22 cellular contexts compared by ENCODE assay signal in genomic region chr17:63688396-63689020, GRCh38. TPM values are rescaled to one million over a fixed set of nuclear protein-coding genes. Genes with fewer than 3 reads are reported as not detected.
DNase-seq lines count a peak whose midpoint lies in the region; ATAC-seq and TF ChIP-seq lines count a peak whose summit lies in the region.
"Had no signal": no experiment of that assay in that cellular context is flagged by ENCODE, and none has a peak within 500 bp of the region (broad histone marks: within the 10 kb centered on the region; RNA-seq: fewer than 3 reads in every experiment).

No MANE protein-coding gene starts in this region.

- TF ChIP-seq CTCF in GM20000 (IDR thresholded peaks at IDR 0.05; ENCODE audit: extremely low read depth, missing control alignments) = no peak

- ATAC-seq in memory B cell (ENCODE audit: low read depth) = no peak
- no peak for ATAC-seq in naive thymus-derived CD4-positive, alpha-beta T cell
- ATAC-seq in GM18867 (IDR thresholded peaks at IDR 0.05; ENCODE audit: unreplicated experiment) = no peak
- ATAC-seq: body of pancreas; CD8-positive, alpha-beta T cell had no signal

- H3K36me3 Mint-ChIP-seq in activated naive CD8-positive, alpha-beta T cell = no peaks in the 10 kb centered on the region
- peaks cover 6% of the 10 kb centered on the region for H3K36me3 Mint-ChIP-seq in activated naive CD8-positive, alpha-beta T cell treated with anti-CD3 and anti-CD28 coated beads for 36 hours
- peaks cover 20% of the 10 kb centered on the region for H3K36me3 Mint-ChIP-seq in memory B cell
- peaks cover 3 to 42% (median 18%) of the 10 kb centered on the region in 5 donors for H3K36me3 Mint-ChIP-seq in naive thymus-derived CD4-positive, alpha-beta T cell

- no peak for DNase-seq in activated naive CD8-positive, alpha-beta T cell treated with anti-CD3 and anti-CD28 coated beads for 36 hours
- peak; percentile 45 for DNase-seq in GM20000 (ENCODE audit: low spot score)
- no peak for DNase-seq in memory B cell (ENCODE audit: low spot score in 2 of 2)
- no peak for DNase-seq in naive thymus-derived CD4-positive, alpha-beta T cell
- DNase-seq in HPDE6-E6E7 (ENCODE audit: extremely low spot score) = no peak
- DNase-seq: activated CD4-positive, alpha-beta T cell treated with anti-CD3 and anti-CD28 coated beads, Interleukin-2, amount 10 ng/mL, durations not matched to agents 24 days and 14 days; activated CD8-positive, alpha-beta memory T cell treated with anti-CD3 and anti-CD28 coated beads, Interleukin-2, amount 50 U/mL, for 4 hours; body of pancreas; CD8-positive, alpha-beta T cell; DMS153; erythroblast; foreskin fibroblast; immature natural killer cell; IMR-90; left ventricle myocardium inferior; NCI-H2081 treated with DMSO at 0.1 percent for 48 hours; NCI-H82; OCI-M1 had no signal

- peaks cover 17% of the 10 kb centered on the region for H3K4me1 Mint-ChIP-seq in activated naive CD8-positive, alpha-beta T cell (ENCODE audit: low read depth)
- H3K4me1 Mint-ChIP-seq in activated naive CD8-positive, alpha-beta T cell treated with anti-CD3 and anti-CD28 coated beads for 36 hours = peaks cover 23% of the 10 kb centered on the region
- peaks cover 5% of the 10 kb centered on the region for H3K4me1 Mint-ChIP-seq in memory B cell
- H3K4me1 Mint-ChIP-seq in naive thymus-derived CD4-positive, alpha-beta T cell = peaks cover 3 to 21% (median 17%) of the 10 kb centered on the region in 7 donors

- H3K27me3 Mint-ChIP-seq in activated naive CD8-positive, alpha-beta T cell = no peaks in the 10 kb centered on the region
- no peaks in the 10 kb centered on the region for H3K27me3 Mint-ChIP-seq in activated naive CD8-positive, alpha-beta T cell treated with anti-CD3 and anti-CD28 coated beads for 36 hours
- H3K27me3 Mint-ChIP-seq in memory B cell = no peaks in the 10 kb centered on the region
- no peaks in the 10 kb centered on the region for H3K27me3 Mint-ChIP-seq in naive thymus-derived CD4-positive, alpha-beta T cell
- H3K27me3 Mint-ChIP-seq: activated CD4-positive, alpha-beta T cell treated with anti-CD3 and anti-CD28 coated beads, Interleukin-2, amount 10 ng/mL, durations not matched to agents 24 days and 14 days had no signal

- H3K4me3 ChIP-seq in naive thymus-derived CD4-positive, alpha-beta T cell (ENCODE audit: low read length) = no peak overlapping the region
- H3K4me3 ChIP-seq: body of pancreas, left ventricle myocardium inferior, prostate gland, thoracic aorta had no signal

- peaks cover 3 to 71% (median 18%) of the 10 kb centered on the region in 3 experiments for H3K36me3 ChIP-seq in naive thymus-derived CD4-positive, alpha-beta T cell (ENCODE audit: control insufficient read depth in 2 of 3, insufficient read depth in 3 of 3, low read length in 3 of 3)

- intact Hi-C loops in naive thymus-derived CD4-positive, alpha-beta T cell (cut with micrococcal nuclease) = no loop called here

- no peaks in the 10 kb centered on the region for H3K9me3 ChIP-seq in naive thymus-derived CD4-positive, alpha-beta T cell (ENCODE audit: control insufficient read depth in 2 of 3, low read length in 3 of 3)
- H3K9me3 ChIP-seq: body of pancreas, left ventricle myocardium inferior, prostate gland, thoracic aorta had no signal

- H3K27ac ChIP-seq in naive thymus-derived CD4-positive, alpha-beta T cell (ENCODE audit: low read depth, low read length) = no peak overlapping the region
- H3K27ac ChIP-seq: body of pancreas, left ventricle myocardium inferior, prostate gland, thoracic aorta had no signal

- CTCF ChIA-PET in naive thymus-derived CD4-positive, alpha-beta T cell (lab: Charles Lee) = no interaction called here

- H3K4me1 ChIP-seq in naive thymus-derived CD4-positive, alpha-beta T cell (ENCODE audit: control insufficient read depth in 2 of 2, insufficient read depth in 2 of 2, low read length in 2 of 2) = peaks cover 0 to 1% of the 10 kb centered on the region in 2 donors
- H3K4me1 ChIP-seq: body of pancreas had no signal

- no peaks in the 10 kb centered on the region for H3K27me3 ChIP-seq in naive thymus-derived CD4-positive, alpha-beta T cell (ENCODE audit: control insufficient read depth in 2 of 2, insufficient read depth in 2 of 2, low read length in 2 of 2)
- H3K27me3 ChIP-seq: body of pancreas had no signal

- H3K27ac Mint-ChIP-seq in activated naive CD8-positive, alpha-beta T cell = peak overlapping the region; percentile 34
- no peak overlapping the region for H3K27ac Mint-ChIP-seq in activated naive CD8-positive, alpha-beta T cell treated with anti-CD3 and anti-CD28 coated beads for 36 hours
- H3K27ac Mint-ChIP-seq in memory B cell = peak overlapping the region; percentile 80
- H3K27ac Mint-ChIP-seq in naive thymus-derived CD4-positive, alpha-beta T cell = peak overlapping the region in 3 of 9 donors; percentile 10 to 28 (median 24)
- H3K27ac Mint-ChIP-seq: activated CD4-positive, alpha-beta T cell treated with anti-CD3 and anti-CD28 coated beads, Interleukin-2, amount 10 ng/mL, durations not matched to agents 24 days and 14 days had no signal

- H3K9me3 Mint-ChIP-seq in activated naive CD8-positive, alpha-beta T cell (ENCODE audit: low read depth) = no peaks in the 10 kb centered on the region
- H3K9me3 Mint-ChIP-seq in activated naive CD8-positive, alpha-beta T cell treated with anti-CD3 and anti-CD28 coated beads for 36 hours = no peaks in the 10 kb centered on the region
- H3K9me3 Mint-ChIP-seq in memory B cell = no peaks in the 10 kb centered on the region
- H3K9me3 Mint-ChIP-seq in naive thymus-derived CD4-positive, alpha-beta T cell = peaks cover 0 to 3% (median 0%) of the 10 kb centered on the region in 11 donors
- H3K9me3 Mint-ChIP-seq: activated CD4-positive, alpha-beta T cell treated with anti-CD3 and anti-CD28 coated beads, Interleukin-2, amount 10 ng/mL, durations not matched to agents 24 days and 14 days; CD8-positive, alpha-beta T cell; immature natural killer cell had no signal

- POLR2A ChIA-PET in naive thymus-derived CD4-positive, alpha-beta T cell (lab: Charles Lee) = interaction anchor here (0.6 to 4.8 kb wide), 4 partner anchors 7 to 88 kb away, joined by 3 to 39 read pairs (median 3); no protein-coding TSS in a partner anchor

- no peak overlapping the region for H3K4me3 Mint-ChIP-seq in activated naive CD8-positive, alpha-beta T cell
- no peak overlapping the region for H3K4me3 Mint-ChIP-seq in activated naive CD8-positive, alpha-beta T cell treated with anti-CD3 and anti-CD28 coated beads for 36 hours
- no peak overlapping the region for H3K4me3 Mint-ChIP-seq in memory B cell
- no peak overlapping the region for H3K4me3 Mint-ChIP-seq in naive thymus-derived CD4-positive, alpha-beta T cell
- H3K4me3 Mint-ChIP-seq: activated CD4-positive, alpha-beta T cell treated with anti-CD3 and anti-CD28 coated beads, Interleukin-2, amount 10 ng/mL, durations not matched to agents 24 days and 14 days; CD8-positive, alpha-beta T cell; immature natural killer cell had no signal

RNA-seq across cellular contexts. Expression of gene LIMD2, which starts 11.4 kb away (rescaled TPM):
- total RNA-seq in activated naive CD8-positive, alpha-beta T cell treated with anti-CD3 and anti-CD28 coated beads for 36 hours = 100 to 1,000 TPM; 173 to 179 TPM
- total RNA-seq in naive thymus-derived CD4-positive, alpha-beta T cell = 100 to 1,000 TPM; 575 to 937 (median 595) TPM
- polyA plus RNA-seq in naive thymus-derived CD4-positive, alpha-beta T cell = 100 to 1,000 TPM; 542 to 792 TPM

RNA-seq across cellular contexts. Expression of gene STRADA, which starts 53.1 kb away (rescaled TPM):
- total RNA-seq in activated naive CD8-positive, alpha-beta T cell treated with anti-CD3 and anti-CD28 coated beads for 36 hours = 10 to 100 TPM; 39.1 to 40.9 TPM
- total RNA-seq in naive thymus-derived CD4-positive, alpha-beta T cell = 10 to 100 TPM; 51.0 to 69.7 (median 54.2) TPM
- 10 to 100 TPM; 19.9 to 24.2 TPM for polyA plus RNA-seq in naive thymus-derived CD4-positive, alpha-beta T cell
